In the genomic region with DNA sequence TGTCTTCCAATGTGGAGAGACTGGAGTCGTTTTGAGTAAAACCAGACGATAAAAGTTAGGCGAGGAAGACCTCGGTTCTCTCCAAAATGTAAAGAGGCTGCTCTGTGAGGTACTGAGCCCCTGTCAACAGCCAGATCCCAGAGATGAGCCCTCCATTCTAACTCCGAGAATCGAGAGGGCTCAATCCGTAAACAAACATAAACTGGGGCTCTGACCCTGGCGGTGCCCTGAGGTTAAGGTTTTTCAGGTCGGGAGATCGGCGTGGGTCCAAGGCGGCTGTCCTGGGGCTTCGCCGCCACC, we compare ENCODE assay signal across 8 cellular contexts. TPM values are rescaled to one million over a fixed set of nuclear protein-coding genes. Genes with fewer than 3 reads are reported as not detected.
DNase-seq lines count a peak whose midpoint lies in the region; ATAC-seq, FAIRE-seq and TF ChIP-seq lines count a peak whose summit lies in the region.

No MANE protein-coding gene starts in this region.

- peak overlapping the region; percentile 88 for H3K4me3 ChIP-seq in NT2/D1 (ENCODE audit: insufficient read length, low read depth)
- H3K4me3 ChIP-seq in endothelial cell of umbilical vein (replicated peaks in 1 of 3; ENCODE audit: insufficient read depth in 1 of 3, low read depth in 1 of 3, low read length in 3 of 3): peak overlapping the region; percentile 68 to 99 (median 84)
- peak overlapping the region; percentile 93 for H3K4me3 ChIP-seq in parathyroid adenoma (ENCODE audit: low read depth, low read length)

- H3K4me2 ChIP-seq in endothelial cell of umbilical vein (ENCODE audit: insufficient read depth, low read length) (peak overlapping the region; percentile 84), parathyroid adenoma (ENCODE audit: low read length) (peak overlapping the region; percentile 79)

- no peak for FAIRE-seq in endothelial cell of umbilical vein (lab: Jason Lieb, UNC)

- no peaks in the 10 kb centered on the region for H4K20me1 ChIP-seq in endothelial cell of umbilical vein (replicated peaks; ENCODE audit: control insufficient read depth, extremely low read depth, insufficient read depth, low read length)

- H3K79me2 ChIP-seq in endothelial cell of umbilical vein (ENCODE audit: control insufficient read depth, insufficient read depth, low read length): peaks cover 33% of the 10 kb centered on the region
- peaks cover 17% of the 10 kb centered on the region for H3K79me2 ChIP-seq in parathyroid adenoma

- DNase-seq in GM20000 (ENCODE audit: low spot score) (peak; percentile 27), NT2/D1 (ENCODE audit: low read depth, low spot score) (no peak), endothelial cell of umbilical vein (ENCODE audit: low read depth, low spot score) (no peak), glomerular visceral epithelial cell (ENCODE audit: extremely low spot score) (no peak), inferior parietal cortex (ENCODE audit: extremely low spot score) (no peak)
- no peak for DNase-seq in stimulated activated CD4-positive, alpha-beta T cell treated with anti-CD3 and anti-CD28 coated beads, Interleukin-4, amount 100 ng/mL, for 1 hour

- CTCF ChIA-PET in endothelial cell of umbilical vein (lab: Charles Lee): interaction anchor here (1.2 kb wide), 2 partner anchors 26 to 583 kb away, joined by 5 to 6 read pairs; no protein-coding TSS in a partner anchor

- BruUV-seq in endothelial cell of umbilical vein (replicated peaks; lab: Mats Ljungman, UMichigan): TSS peak; percentile 12

- H3K9me3 ChIP-seq in NT2/D1 (ENCODE audit: insufficient read depth, low read length): no peaks in the 10 kb centered on the region
- no peaks in the 10 kb centered on the region for H3K9me3 ChIP-seq in endothelial cell of umbilical vein (replicated peaks; ENCODE audit: control insufficient read depth, insufficient read depth, low read length)
- no peaks in the 10 kb centered on the region for H3K9me3 ChIP-seq in parathyroid adenoma (ENCODE audit: control insufficient read depth, low read length)

- H2AFZ ChIP-seq in endothelial cell of umbilical vein (ENCODE audit: low read depth, low read length) (peak overlapping the region; percentile 73), parathyroid adenoma (peak overlapping the region; percentile 89)

- TF ChIP-seq CTCF in GM20000 (IDR thresholded peaks at IDR 0.05; ENCODE audit: extremely low read depth, missing control alignments) (no peak), endothelial cell of umbilical vein (IDR thresholded peaks at IDR 0.05; ENCODE audit: extremely low read depth in 1 of 2, insufficient read depth in 1 of 2, low read depth in 1 of 2, low read length in 2 of 2) (no peak), parathyroid adenoma (IDR thresholded peaks at IDR 0.05) (no peak)

- dilution Hi-C loops in endothelial cell of umbilical vein (cut with MboI; ENCODE audit: extremely low pct_ligation_motif_present, low sequenced_read_pairs): no loop called here

- no peaks in the 10 kb centered on the region for H3K9me1 ChIP-seq in endothelial cell of umbilical vein (replicated peaks; ENCODE audit: control insufficient read depth, extremely low read depth, insufficient read depth, low read length)

- intact Hi-C loops in endothelial cell of umbilical vein (cut with micrococcal nuclease): loop anchor here (2.0 to 5.0 kb wide), 3 partner anchors 26 to 366 kb away; a partner anchor contains a TSS

- peaks cover 13% of the 10 kb centered on the region for H3K36me3 ChIP-seq in NT2/D1 (ENCODE audit: insufficient read depth, insufficient read length, low read length)
- H3K36me3 ChIP-seq in endothelial cell of umbilical vein (ENCODE audit: control insufficient read depth in 2 of 2, extremely low read depth in 1 of 2, insufficient read depth in 2 of 2, low read length in 2 of 2): peaks cover 0 to 3% of the 10 kb centered on the region in 2 experiments
- no peaks in the 10 kb centered on the region for H3K36me3 ChIP-seq in parathyroid adenoma (ENCODE audit: control insufficient read depth, insufficient read depth, low read length)

- no peak for ATAC-seq in GM21526 (IDR thresholded peaks at IDR 0.05; ENCODE audit: low FRiP score, unreplicated experiment)

- no peak for TF ChIP-seq POLR2A in endothelial cell of umbilical vein (IDR thresholded peaks at IDR 0.05; ENCODE audit: low read depth, low read length)

- H3K9ac ChIP-seq in NT2/D1 (ENCODE audit: insufficient read length, low read depth) (peak overlapping the region; percentile 96), endothelial cell of umbilical vein (replicated peaks; ENCODE audit: extremely low read depth, insufficient read depth, low read length) (peak overlapping the region; percentile 86), parathyroid adenoma (peak overlapping the region; percentile 65)

- H3K4me1 ChIP-seq in NT2/D1 (ENCODE audit: insufficient read depth, insufficient read length) (no peaks in the 10 kb centered on the region), endothelial cell of umbilical vein (ENCODE audit: control insufficient read depth, extremely low read depth, insufficient read depth, low read length) (peaks cover 15% of the 10 kb centered on the region), parathyroid adenoma (peaks cover 11% of the 10 kb centered on the region)

- no peaks in the 10 kb centered on the region for H3K27me3 ChIP-seq in NT2/D1 (ENCODE audit: insufficient read depth, insufficient read length)
- H3K27me3 ChIP-seq in endothelial cell of umbilical vein (ENCODE audit: control insufficient read depth in 2 of 2, insufficient read depth in 2 of 2, low read length in 2 of 2): no peaks in the 10 kb centered on the region
- H3K27me3 ChIP-seq in parathyroid adenoma (ENCODE audit: control insufficient read depth, insufficient read depth, low read length): no peaks in the 10 kb centered on the region

- POLR2A ChIA-PET in endothelial cell of umbilical vein (lab: Charles Lee): no interaction called here

- H3K27ac ChIP-seq in endothelial cell of umbilical vein (ENCODE audit: insufficient read depth, low read depth, low read length) (peak overlapping the region; percentile 54), parathyroid adenoma (peak overlapping the region; percentile 80)

TF ChIP-seq in endothelial cell of umbilical vein, 7 proteins besides CTCF, POLR2A, EP300 and RAD21:
- TF ChIP-seq POLR2AphosphoS5 (IDR thresholded peaks at IDR 0.05; ENCODE audit: insufficient read depth, low read depth, low read length): no peak
- no peak for TF ChIP-seq MYC (IDR thresholded peaks at IDR 0.05; ENCODE audit: low read depth, low read length)
- no peak for TF ChIP-seq JUN (IDR thresholded peaks at IDR 0.05; ENCODE audit: borderline replicate concordance, insufficient read depth, insufficient read length, low read depth)

RNA-seq across cellular contexts. Expression of a gene that starts 0.4 kb away (rescaled TPM):
- 16.5 and 18.6 TPM in 2 replicates for total RNA-seq in endothelial cell of umbilical vein
- polyA plus RNA-seq in endothelial cell of umbilical vein: 16.6 and 17.0 TPM in 2 replicates
- polyA plus RNA-seq in endothelial cell of umbilical vein (2011; cell fraction: cytosol; rRNA removed): 11.3 and 12.8 TPM in 2 replicates
- 24.3 and 24.5 TPM in 2 replicates for polyA plus RNA-seq in endothelial cell of umbilical vein (2011; cell fraction: nucleus; rRNA removed)
- polyA plus RNA-seq in endothelial cell of umbilical vein (2012): 10.4 and 15.7 TPM in 2 replicates
- 36.3 and 37.6 TPM in 2 replicates for polyA minus RNA-seq in endothelial cell of umbilical vein
- polyA minus RNA-seq in endothelial cell of umbilical vein (2011; cell fraction: cytosol; rRNA and poly(A)+ RNA removed): 11.5 TPM
- polyA minus RNA-seq in endothelial cell of umbilical vein (2011; cell fraction: nucleus; rRNA and poly(A)+ RNA removed): 24.5 and 37.7 TPM in 2 replicates

RNA-seq across cellular contexts. Expression of a gene that starts 3.8 kb away (rescaled TPM):
- total RNA-seq in endothelial cell of umbilical vein: 87.6 and 100 TPM in 2 replicates
- polyA plus RNA-seq in endothelial cell of umbilical vein: 25.2 and 39.5 TPM in 2 replicates
- polyA plus RNA-seq in endothelial cell of umbilical vein (2011; cell fraction: cytosol; rRNA removed): 50.4 and 58.7 TPM in 2 replicates
- 71.8 and 113 TPM in 2 replicates for polyA plus RNA-seq in endothelial cell of umbilical vein (2011; cell fraction: nucleus; rRNA removed)
- polyA plus RNA-seq in endothelial cell of umbilical vein (2012): 84.5 and 111 TPM in 2 replicates
- 21.9 and 24.8 TPM in 2 replicates for polyA minus RNA-seq in endothelial cell of umbilical vein
- 29.2 TPM for polyA minus RNA-seq in endothelial cell of umbilical vein (2011; cell fraction: cytosol; rRNA and poly(A)+ RNA removed)
- polyA minus RNA-seq in endothelial cell of umbilical vein (2011; cell fraction: nucleus; rRNA and poly(A)+ RNA removed): 47.8 and 87.5 TPM in 2 replicates

RNA-seq across cellular contexts. Expression of a gene that starts 22.5 kb away (rescaled TPM):
- 3.8 and 5.0 TPM in 2 replicates for total RNA-seq in endothelial cell of umbilical vein
- polyA plus RNA-seq in endothelial cell of umbilical vein: 5.0 and 7.6 TPM in 2 replicates
- 0.76 and 1.6 TPM in 2 replicates for polyA plus RNA-seq in endothelial cell of umbilical vein (2011; cell fraction: cytosol; rRNA removed)
- 34.1 and 34.4 TPM in 2 replicates for polyA plus RNA-seq in endothelial cell of umbilical vein (2011; cell fraction: nucleus; rRNA removed)
- 2.7 and 3.2 TPM in 2 replicates for polyA plus RNA-seq in endothelial cell of umbilical vein (2012)
- polyA minus RNA-seq in endothelial cell of umbilical vein: 1.6 and 2.8 TPM in 2 replicates
- not detected for polyA minus RNA-seq in endothelial cell of umbilical vein (2011; cell fraction: cytosol; rRNA and poly(A)+ RNA removed)
- polyA minus RNA-seq in endothelial cell of umbilical vein (2011; cell fraction: nucleus; rRNA and poly(A)+ RNA removed): 6.2 and 6.5 TPM in 2 replicates

RNA-seq across cellular contexts. Expression of a gene that starts 46.1 kb away (rescaled TPM):
- total RNA-seq in endothelial cell of umbilical vein: not detected in 2 replicates
- not detected in 2 replicates for polyA plus RNA-seq in endothelial cell of umbilical vein
- polyA plus RNA-seq in endothelial cell of umbilical vein (2011; cell fraction: cytosol; rRNA removed): not detected in 2 replicates
- 0.27 TPM in 1 of 2 replicates, not detected in the other for polyA plus RNA-seq in endothelial cell of umbilical vein (2011; cell fraction: nucleus; rRNA removed)
- polyA plus RNA-seq in endothelial cell of umbilical vein (2012): 0.22 and 0.25 TPM in 2 replicates
- 0.93 TPM in 1 of 2 replicates, not detected in the other for polyA minus RNA-seq in endothelial cell of umbilical vein
- polyA minus RNA-seq in endothelial cell of umbilical vein (2011; cell fraction: cytosol; rRNA and poly(A)+ RNA removed): not detected
- not detected in 2 replicates for polyA minus RNA-seq in endothelial cell of umbilical vein (2011; cell fraction: nucleus; rRNA and poly(A)+ RNA removed)
